ENCODE assay signal across 8 cellular contexts in genomic region chr14:99537399-99537798, GRCh38. TPM values are rescaled to one million over a fixed set of nuclear protein-coding genes. Genes with fewer than 3 reads are reported as not detected.
DNase-seq lines count a peak whose midpoint lies in the region; ATAC-seq and TF ChIP-seq lines count a peak whose summit lies in the region.

No MANE protein-coding gene starts in this region.

- H2AFZ ChIP-seq in HCT116 (ENCODE audit: low read depth, low read length, poor library complexity, severe bottlenecking): no peak overlapping the region

- no peaks in the 10 kb centered on the region for H3K4me1 Mint-ChIP-seq in natural killer cell treated with Interleukin-12 subunit alpha and Interleukin-12 subunit beta and Interleukin-15 and Interleukin-18, amount 100 ng/mL, for 72 hours (ENCODE audit: low read depth in 2 of 2)

- ATAC-seq in HCT116 (peak; percentile 84), right cardiac atrium (peak; percentile 29 to 55)
- ATAC-seq in natural killer cell treated with Interleukin-12 subunit alpha and Interleukin-12 subunit beta and Interleukin-15 and Interleukin-18, amount 100 ng/mL, for 72 hours: no peak

- no TSS peak for BruUV-seq in HCT116 (replicated peaks; lab: Mats Ljungman, UMichigan)

- H3K9ac ChIP-seq in HCT116 (ENCODE audit: low read length): peak overlapping the region; percentile 25; the same call in 1 of the 2 replicates

- no peak overlapping the region for H3K4me3 Mint-ChIP-seq in natural killer cell treated with Interleukin-12 subunit alpha and Interleukin-12 subunit beta and Interleukin-15 and Interleukin-18, amount 100 ng/mL, for 72 hours

- H3K4me1 ChIP-seq in HCT116 (ENCODE audit: control insufficient read depth in 1 of 2, insufficient read depth in 2 of 2, low read length in 2 of 2) (peaks cover 18 to 35% of the 10 kb centered on the region in 2 experiments), right cardiac atrium (ENCODE audit: control insufficient read depth, insufficient read depth, low read length) (peaks cover 4% of the 10 kb centered on the region), stomach (peaks cover 21 to 77% (median 48%) of the 10 kb centered on the region in 4 donors)

- peak overlapping the region; percentile 61 for H3K4me2 ChIP-seq in HCT116 (ENCODE audit: low read length)

- H3K27me3 ChIP-seq in HCT116 (ENCODE audit: insufficient read depth, low read length) (no peaks in the 10 kb centered on the region), right cardiac atrium (ENCODE audit: control insufficient read depth, insufficient read depth) (no peaks in the 10 kb centered on the region), stomach (no peaks in the 10 kb centered on the region)

- no peak overlapping the region for H3K4me3 ChIP-seq in HCT116 (replicated peaks in 1 of 2; ENCODE audit: low read depth in 1 of 2, low read length in 2 of 2)
- no peak overlapping the region for H3K4me3 ChIP-seq in right cardiac atrium (ENCODE audit: low read length)
- H3K4me3 ChIP-seq in stomach: no peak overlapping the region
- H3K4me3 ChIP-seq in coronary artery: no peak overlapping the region

- no peak overlapping the region for H3K27ac Mint-ChIP-seq in natural killer cell treated with Interleukin-12 subunit alpha and Interleukin-12 subunit beta and Interleukin-15 and Interleukin-18, amount 100 ng/mL, for 72 hours

- no peaks in the 10 kb centered on the region for H3K9me3 Mint-ChIP-seq in natural killer cell treated with Interleukin-12 subunit alpha and Interleukin-12 subunit beta and Interleukin-15 and Interleukin-18, amount 100 ng/mL, for 72 hours

- H3K27ac ChIP-seq in HCT116 (ENCODE audit: low read depth, low read length) (no peak overlapping the region), right cardiac atrium (ENCODE audit: low read length) (no peak overlapping the region), stomach (peak overlapping the region in 3 of 5 donors; percentile 18 to 70 (median 60)), coronary artery (no peak overlapping the region)

- no peaks in the 10 kb centered on the region for H3K36me3 Mint-ChIP-seq in natural killer cell treated with Interleukin-12 subunit alpha and Interleukin-12 subunit beta and Interleukin-15 and Interleukin-18, amount 100 ng/mL, for 72 hours

- H3K36me3 ChIP-seq in HCT116 (ENCODE audit: control insufficient read depth in 1 of 2, insufficient read depth in 2 of 2, low read length in 2 of 2) (no peaks in the 10 kb centered on the region), stomach (peaks cover 0 to 10% (median 0%) of the 10 kb centered on the region in 4 donors)

- CTCF ChIA-PET in HCT116 (lab: Charles Lee): no interaction called here

- DNase-seq in HCT116 (ENCODE audit: low read depth, low spot score) (no peak), amniotic epithelial cell (ENCODE audit: low read depth) (peak; percentile 89), right cardiac atrium (peak in 1 of 3 donors; percentile 53), stomach (no peak), NCI-H2081 (lab: John Stamatoyannopoulos, UW) (no peak), head of caudate nucleus (no peak), coronary artery (ENCODE audit: low spot score) (no peak)
- no peak for DNase-seq in natural killer cell treated with Interleukin-12 subunit alpha and Interleukin-12 subunit beta and Interleukin-15 and Interleukin-18, amount 100 ng/mL, for 72 hours (ENCODE audit: low spot score)

- POLR2A ChIA-PET in HCT116 (lab: Charles Lee): no interaction called here

- intact Hi-C loops in HCT116 (cut with micrococcal nuclease): no loop called here
- intact Hi-C loops in right cardiac atrium (cut with DNase I): no loop called here
- intact Hi-C loops in stomach (cut with DNase I; ENCODE audit: low total_unique reads): no loop called here
- intact Hi-C loops in head of caudate nucleus (cut with DNase I): no loop called here

- TF ChIP-seq RAD21 in HCT116 (IDR thresholded peaks at IDR 0.05; ENCODE audit: low read depth): no peak

- H3K9me3 ChIP-seq in HCT116 (ENCODE audit: control insufficient read depth in 1 of 2, insufficient read depth in 1 of 2, low read depth in 1 of 2, low read length in 2 of 2): no peaks in the 10 kb centered on the region
- no peaks in the 10 kb centered on the region for H3K9me3 ChIP-seq in right cardiac atrium (ENCODE audit: control insufficient read depth, low read length)
- H3K9me3 ChIP-seq in stomach: no peaks in the 10 kb centered on the region

- H3K9me2 ChIP-seq in HCT116 (ENCODE audit: insufficient read depth): no peaks in the 10 kb centered on the region

- H4K20me1 ChIP-seq in HCT116 (ENCODE audit: insufficient read depth): no peaks in the 10 kb centered on the region

- no peak for TF ChIP-seq EP300 in stomach (IDR thresholded peaks at IDR 0.05)

- 75% methylated on average over 6 of the region's 6 CpGs for WGBS in right cardiac atrium
- 56 to 86% (median 77%) methylated on average over 4 to 6 of the region's 6 CpGs for WGBS in stomach, 5 donors

- no peaks in the 10 kb centered on the region for H3K27me3 Mint-ChIP-seq in natural killer cell treated with Interleukin-12 subunit alpha and Interleukin-12 subunit beta and Interleukin-15 and Interleukin-18, amount 100 ng/mL, for 72 hours

- RAD21 ChIA-PET in HCT116 (lab: Charles Lee; ENCODE audit: low non-redundant PET in 1 of 2, low total read pairs in 2 of 2, uncharacterized antibody in 2 of 2, unreplicated experiment in 2 of 2): no interaction called here

- TF ChIP-seq POLR2A in HCT116 (IDR thresholded peaks at IDR 0.05; ENCODE audit: borderline replicate concordance, extremely low read depth, insufficient read depth, insufficient read length) (no peak), stomach (IDR thresholded peaks at IDR 0.05) (no peak)

- no peak for TF ChIP-seq CTCF in HCT116 (IDR thresholded peaks at IDR 0.05 in 2 of 3, conservative IDR thresholded peaks at IDR 0.05 in 1 of 3; ENCODE audit: borderline replicate concordance in 1 of 3, insufficient read depth in 1 of 3, low read depth in 2 of 3, low read length in 2 of 3)
- no peak for TF ChIP-seq CTCF in stomach (IDR thresholded peaks at IDR 0.05)
- TF ChIP-seq CTCF in coronary artery (IDR thresholded peaks at IDR 0.05): no peak

- peaks cover 27% of the 10 kb centered on the region; the same call in 1 of the 2 replicates for H3K79me2 ChIP-seq in HCT116 (ENCODE audit: insufficient read depth, low read length)

TF ChIP-seq in HCT116, 20 proteins besides CTCF, POLR2A, EP300 and RAD21:
- TF ChIP-seq MAX (IDR thresholded peaks at IDR 0.05) (no peak), REST (IDR thresholded peaks at IDR 0.05; ENCODE audit: low read depth) (no peak)

RNA-seq across cellular contexts. Expression of gene CCNK, which starts 56.2 kb away (rescaled TPM):
- total RNA-seq in HCT116 (2021; ENCODE audit: unreplicated experiment) (68.2 TPM), right cardiac atrium (10 to 100 TPM; 30.0 to 36.5 (median 31.4) TPM), stomach (10 to 100 TPM in 3 of 5 donors, 1 to 10 TPM in 2; 2.3 to 48.3 (median 11.7) TPM)
- 29.1 and 40.5 TPM in 2 replicates for polyA plus RNA-seq in HCT116 (2012)
- polyA plus RNA-seq in right cardiac atrium (12.2 TPM), stomach (10 to 100 TPM in 2 of 3 donors, 1 to 10 TPM in 1; 9.5 to 16.6 (median 11.0) TPM)
- 100 to 1,000 TPM in 1 of 2 donors, 10 to 100 TPM in 1; 78.6 to 105 TPM for total RNA-seq in natural killer cell treated with Interleukin-12 subunit alpha and Interleukin-12 subunit beta and Interleukin-15 and Interleukin-18, amount 100 ng/mL, for 72 hours

RNA-seq across cellular contexts. Expression of gene SETD3, which starts 56.7 kb away (rescaled TPM):
- total RNA-seq in HCT116 (2021; ENCODE audit: unreplicated experiment) (46.6 TPM), right cardiac atrium (100 to 1,000 TPM; 101 to 127 (median 113) TPM), stomach (100 to 1,000 TPM in 1 of 5 donors, 10 to 100 TPM in 4; 30.4 to 119 (median 51.4) TPM)
- 15.3 and 21.7 TPM in 2 replicates for polyA plus RNA-seq in HCT116 (2012)
- polyA plus RNA-seq in right cardiac atrium (65.4 TPM), stomach (10 to 100 TPM; 24.1 to 51.6 (median 29.9) TPM)
- total RNA-seq in natural killer cell treated with Interleukin-12 subunit alpha and Interleukin-12 subunit beta and Interleukin-15 and Interleukin-18, amount 100 ng/mL, for 72 hours: 10 to 100 TPM; 80.6 to 96.7 TPM

Comparison
In these comparisons a context has a peak if more than half of its experiments do, and no peak if none do; other contexts are left out.
1. ATAC-seq: peak in HCT116 (single experiment) and right cardiac atrium (2 of 2); none in natural killer cell treated with Interleukin-12 subunit alpha and Interleukin-12 subunit beta and Interleukin-15 and Interleukin-18, amount 100 ng/mL, for 72 hours (0 of 2).
2. H3K27ac ChIP-seq: peak in stomach (3 of 5); none in HCT116 (single experiment), right cardiac atrium (single experiment) and coronary artery (0 of 2).